Comparison of ENCODE assay signal across 8 cellular contexts in the genomic region with DNA sequence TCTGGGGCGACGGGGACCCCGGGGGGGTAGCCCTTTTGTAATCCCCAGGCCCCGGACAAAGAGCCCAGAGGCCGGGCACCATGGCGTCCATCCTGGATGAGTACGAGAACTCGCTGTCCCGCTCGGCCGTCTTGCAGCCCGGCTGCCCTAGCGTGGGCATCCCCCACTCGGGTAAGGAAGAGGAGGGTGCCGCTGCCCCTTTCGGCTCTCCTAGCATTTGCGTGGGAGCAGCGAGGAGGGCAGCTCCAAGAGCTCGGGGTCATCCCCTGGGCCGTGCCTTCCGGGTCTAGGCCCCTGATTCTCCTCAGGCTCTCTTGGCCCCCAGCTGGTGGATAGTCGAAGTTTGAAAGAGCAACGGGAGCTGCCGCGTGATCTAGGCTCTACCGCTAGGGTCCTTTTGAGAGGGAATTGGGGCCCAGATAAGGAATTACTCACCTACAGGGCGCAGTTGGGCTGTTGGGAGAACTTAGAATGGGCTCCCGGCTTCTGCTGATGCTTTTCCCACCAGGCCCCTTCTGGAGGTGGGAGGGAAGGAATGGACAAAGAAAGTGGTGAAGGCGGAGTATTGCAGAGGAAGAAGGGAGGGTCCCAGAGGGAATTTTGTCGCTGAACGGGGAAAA. TPM values are rescaled to one million over a fixed set of nuclear protein-coding genes. Genes with fewer than 3 reads are reported as not detected.
DNase-seq lines count a peak whose midpoint lies in the region; ATAC-seq and TF ChIP-seq lines count a peak whose summit lies in the region.

No MANE protein-coding gene starts in this region.

- peaks cover 40% of the 10 kb centered on the region for H3K36me3 Mint-ChIP-seq in activated B cell treated with CpG ODN at 0.5 μM for 24 hours (ENCODE audit: low read depth)

- H3K9me3 Mint-ChIP-seq in activated B cell treated with CpG ODN at 0.5 μM for 24 hours, result no peaks in the 10 kb centered on the region

- peaks cover 6% of the 10 kb centered on the region for H3K36me3 ChIP-seq in colonic mucosa

- H3K9me3 ChIP-seq in colonic mucosa, result no peaks in the 10 kb centered on the region

- intact Hi-C loops in activated B cell treated with CpG ODN at 0.5 μM for 24 hours (cut with micrococcal nuclease), result loop anchor here (1.0 to 5.0 kb wide), 10 partner anchors 20 to 375 kb away; a partner anchor contains a TSS
- intact Hi-C loops in colonic mucosa (cut with DNase I), result loop anchor here (5.0 to 10.0 kb wide), 3 partner anchors 37 to 200 kb away; a partner anchor contains a TSS

- H3K4me1 Mint-ChIP-seq in activated B cell treated with CpG ODN at 0.5 μM for 24 hours, result peaks cover 34% of the 10 kb centered on the region

- peak overlapping the region; percentile 90 for H3K27ac Mint-ChIP-seq in activated B cell treated with CpG ODN at 0.5 μM for 24 hours

- peak overlapping the region; percentile 70 for H3K4me3 ChIP-seq in colonic mucosa

- DNase-seq in EH (ENCODE audit: low read depth) (peak; percentile 76), MV-4-11 (lab: John Stamatoyannopoulos, UW) (peak; percentile 78), activated B cell treated with CpG ODN at 0.5 μM for 24 hours (peak; percentile 50), colonic mucosa (peak; percentile 65), left lobe of liver (ENCODE audit: low spot score) (no peak)
- DNase-seq in stimulated activated CD8-positive, alpha-beta memory T cell treated with anti-CD3 and anti-CD28 coated beads, Interleukin-4, amount 100 ng/mL, for 48 hours, result peak; percentile 71

- H3K4me1 ChIP-seq in colonic mucosa, result peaks cover 9% of the 10 kb centered on the region

- peak overlapping the region; percentile 82 for H3K27ac ChIP-seq in colonic mucosa

- peak overlapping the region; percentile 86 to 93 for H3K9ac ChIP-seq in colonic mucosa (ENCODE audit: low read depth in 2 of 2, low read length in 2 of 2)

- H3K27me3 ChIP-seq in colonic mucosa, result no peaks in the 10 kb centered on the region

- no peaks in the 10 kb centered on the region for H3K27me3 Mint-ChIP-seq in activated B cell treated with CpG ODN at 0.5 μM for 24 hours

- POLR2A ChIA-PET in activated B cell treated with CpG ODN at 0.5 μM for 24 hours (lab: Charles Lee), result interaction anchor here (0.6 to 3.1 kb wide), 19 partner anchors 10 to 1167 kb away, joined by 3 to 33 read pairs (median 5); a partner anchor contains a TSS

- TF ChIP-seq CTCF in activated B cell treated with CpG ODN at 0.5 μM for 24 hours (IDR thresholded peaks at IDR 0.05) (no peak), colonic mucosa (IDR thresholded peaks at IDR 0.05) (peak; percentile 48)

- ATAC-seq in GM21619 (IDR thresholded peaks at IDR 0.05; ENCODE audit: unreplicated experiment) (peak; percentile 27), activated B cell treated with CpG ODN at 0.5 μM for 24 hours (ENCODE audit: low read depth) (peak; percentile 49), left lobe of liver (peak; percentile 48), GM18861 (IDR thresholded peaks at IDR 0.05; ENCODE audit: unreplicated experiment) (no peak)

- CTCF ChIA-PET in activated B cell treated with CpG ODN at 0.5 μM for 24 hours (lab: Charles Lee), result interaction anchor here (0.9 to 4.9 kb wide), 20 partner anchors 9 to 376 kb away, joined by 3 to 203 read pairs (median 6); a partner anchor contains a TSS

- H3K4me3 Mint-ChIP-seq in activated B cell treated with CpG ODN at 0.5 μM for 24 hours, result peak overlapping the region; percentile 98

RNA-seq across cellular contexts. Expression of a gene that starts 0.5 kb away (rescaled TPM):
- total RNA-seq in activated B cell treated with CpG ODN at 0.5 μM for 24 hours (25.3 and 26.2 TPM in 2 replicates), colonic mucosa (10 to 100 TPM; 18.3 to 19.2 TPM), left lobe of liver (10.3 TPM)

RNA-seq across cellular contexts. Expression of a gene that starts 20.8 kb away (rescaled TPM):
- total RNA-seq in activated B cell treated with CpG ODN at 0.5 μM for 24 hours, result 0.27 TPM in 1 of 2 replicates, not detected in the other
- 10 to 100 TPM; 14.9 to 18.6 TPM for total RNA-seq in colonic mucosa
- total RNA-seq in left lobe of liver, result not detected

RNA-seq across cellular contexts. Expression of a gene that starts 34.3 kb away (rescaled TPM):
- total RNA-seq in activated B cell treated with CpG ODN at 0.5 μM for 24 hours (0.05 TPM in 1 of 2 replicates, not detected in the other), colonic mucosa (10 to 100 TPM; 18.5 to 21.6 TPM), left lobe of liver (3.7 TPM)

RNA-seq across cellular contexts. Expression of a gene that starts 51.0 kb away (rescaled TPM):
- total RNA-seq in activated B cell treated with CpG ODN at 0.5 μM for 24 hours (8.6 and 8.7 TPM in 2 replicates), colonic mucosa (100 to 1,000 TPM; 280 to 330 TPM), left lobe of liver (1.6 TPM)

RNA-seq across cellular contexts. Expression of a gene that starts 58.5 kb away (rescaled TPM):
- 22.3 and 27.3 TPM in 2 replicates for total RNA-seq in activated B cell treated with CpG ODN at 0.5 μM for 24 hours
- 10 to 100 TPM in 1 of 2 donors, 1 to 10 TPM in 1; 4.0 to 20.9 TPM for total RNA-seq in colonic mucosa
- total RNA-seq in left lobe of liver, result 1.1 TPM

Comparison
In these comparisons a context has a peak if more than half of its experiments do, and no peak if none do; other contexts are left out.
1. RNA of a gene that starts 20.8 kb away (total RNA-seq): 14.9 to 18.6 TPM in colonic mucosa; 0.27 TPM in activated B cell treated with CpG ODN at 0.5 μM for 24 hours and not detected in left lobe of liver (single experiment); every median in the first group is over 10 times any median in the second.